ENCODE assay signal across 8 cellular contexts in genomic region chr1:201468501-201468843, GRCh38. TPM values are rescaled to one million over a fixed set of nuclear protein-coding genes. Genes with fewer than 3 reads are reported as not detected.
A peak's percentile ranks its signal among the peaks of the same experiment; 100 is the strongest.
DNase-seq lines count a peak whose midpoint lies in the region; ATAC-seq and TF ChIP-seq lines count a peak whose summit lies in the region.

No MANE protein-coding gene starts in this region.

- peaks cover 90% of the 10 kb centered on the region for H3K27me3 Mint-ChIP-seq in stimulated activated memory B cell treated with anti-CD40 and anti-IgM and Interleukin-4, amounts not matched to agents 10 μg/mL and 1 μg/mL and 100 μg/mL, for 72 hours

- no peaks in the 10 kb centered on the region for H3K9me3 ChIP-seq in HUES64 (ENCODE audit: insufficient read depth, low read depth, low read length)
- no peaks in the 10 kb centered on the region for H3K9me3 ChIP-seq in ascending aorta

- H3K36me3 ChIP-seq in HUES64 (ENCODE audit: insufficient read depth, low read length) (peaks cover 14% of the 10 kb centered on the region; the same call in 1 of the 2 replicates), ascending aorta (peaks cover 16 to 22% of the 10 kb centered on the region in 2 donors)

- peak overlapping the region; percentile 55 for H3K4me3 Mint-ChIP-seq in stimulated activated memory B cell treated with anti-CD40 and anti-IgM and Interleukin-4, amounts not matched to agents 10 μg/mL and 1 μg/mL and 100 μg/mL, for 72 hours

- no peak overlapping the region for H3K27ac Mint-ChIP-seq in stimulated activated memory B cell treated with anti-CD40 and anti-IgM and Interleukin-4, amounts not matched to agents 10 μg/mL and 1 μg/mL and 100 μg/mL, for 72 hours

- H3K9ac ChIP-seq in HUES64 (ENCODE audit: low read depth, low read length): peak overlapping the region; percentile 80

- no peak for TF ChIP-seq CTCF in ascending aorta (IDR thresholded peaks at IDR 0.05)

- ATAC-seq in GM21360 (IDR thresholded peaks at IDR 0.05; ENCODE audit: unreplicated experiment): peak; percentile 23
- ATAC-seq in stimulated activated memory B cell treated with anti-CD40 and anti-IgM and Interleukin-4, amounts not matched to agents 10 μg/mL and 1 μg/mL and 100 μg/mL, for 72 hours: peak; percentile 29

- intact Hi-C loops in ascending aorta (cut with DNase I): no loop called here

- 1% methylated on average over 44 of the region's 44 CpGs for whole genome bisulfite sequencing in HUES64

- H3K4me3 ChIP-seq in HUES64 (ENCODE audit: low read length) (peak overlapping the region; percentile 83), ascending aorta (peak overlapping the region; percentile 90 to 91), iPS-11a (ENCODE audit: low read depth, low read length) (peak overlapping the region; percentile 82)

- no peaks in the 10 kb centered on the region for H3K4me1 Mint-ChIP-seq in stimulated activated memory B cell treated with anti-CD40 and anti-IgM and Interleukin-4, amounts not matched to agents 10 μg/mL and 1 μg/mL and 100 μg/mL, for 72 hours

- H3K36me3 Mint-ChIP-seq in stimulated activated memory B cell treated with anti-CD40 and anti-IgM and Interleukin-4, amounts not matched to agents 10 μg/mL and 1 μg/mL and 100 μg/mL, for 72 hours: no peaks in the 10 kb centered on the region

- DNase-seq in EL (peak; percentile 34), ascending aorta (ENCODE audit: low spot score in 2 of 2) (no peak), cerebellar nuclear complex (lab: John Stamatoyannopoulos, UW) (no peak), NCI-H446 treated with DMSO at 0.1 percent for 48 hours (lab: John Stamatoyannopoulos, UW) (no peak)

- H3K27me3 ChIP-seq in HUES64 (ENCODE audit: insufficient read depth, low read length): peaks cover 49% of the 10 kb centered on the region
- H3K27me3 ChIP-seq in ascending aorta: no peaks in the 10 kb centered on the region

- no peaks in the 10 kb centered on the region for H3K9me3 Mint-ChIP-seq in stimulated activated memory B cell treated with anti-CD40 and anti-IgM and Interleukin-4, amounts not matched to agents 10 μg/mL and 1 μg/mL and 100 μg/mL, for 72 hours

- H3K4me1 ChIP-seq in HUES64 (ENCODE audit: insufficient read depth, low read length) (0 out of 2 replicates have a peak, but pooled peaks cover 6% of the 10 kb centered on the region), ascending aorta (peaks cover 0 to 21% of the 10 kb centered on the region in 2 donors)

- no peak overlapping the region; the same call in 1 of the 2 replicates for H3K27ac ChIP-seq in HUES64 (ENCODE audit: low read depth, low read length)
- H3K27ac ChIP-seq in ascending aorta: peak overlapping the region; percentile 95 to 97

RNA-seq across cellular contexts. Expression of gene PHLDA3, which starts 0.5 kb away (rescaled TPM):
- polyA plus RNA-seq in HUES64 (2013, experiment 1 of 2): 34.2 TPM
- polyA plus RNA-seq in HUES64 (2013, experiment 2 of 2): 30.6 TPM
- 111 TPM for total RNA-seq in ascending aorta

RNA-seq across cellular contexts. Expression of gene CSRP1, which starts 38.5 kb away (rescaled TPM):
- polyA plus RNA-seq in HUES64 (2013, experiment 1 of 2): 7.7 TPM
- 7.4 TPM for polyA plus RNA-seq in HUES64 (2013, experiment 2 of 2)
- 948 TPM for total RNA-seq in ascending aorta

RNA-seq across cellular contexts. Expression of gene TNNI1, which starts 46.9 kb away (rescaled TPM):
- polyA plus RNA-seq in HUES64 (2013, experiment 1 of 2): 0.30 TPM
- polyA plus RNA-seq in HUES64 (2013, experiment 2 of 2): 1.3 TPM
- not detected for total RNA-seq in ascending aorta
